ENCODE assay signal across 1 cellular context in genomic region chr6:24867104-24867703, GRCh38.
TF ChIP-seq lines count a peak whose summit lies in the region.

No MANE protein-coding gene starts in this region.

TF ChIP-seq in GM23338, 12 proteins besides CTCF, POLR2A, EP300 and RAD21 (continued from another document):
- TF ChIP-seq ZNF462 (CRISPR knock-in tag; IDR thresholded peaks at IDR 0.05): no peak
- TF ChIP-seq EZH2phosphoT487 (IDR thresholded peaks at IDR 0.05; ENCODE audit: unreplicated experiment): no peak
- TF ChIP-seq CREB1 (CRISPR knock-in tag; IDR thresholded peaks at IDR 0.05; ENCODE audit: low read depth): no peak
- TF ChIP-seq POLR2AphosphoS5 (IDR thresholded peaks at IDR 0.05; ENCODE audit: low read depth): no peak
